In the genomic region with DNA sequence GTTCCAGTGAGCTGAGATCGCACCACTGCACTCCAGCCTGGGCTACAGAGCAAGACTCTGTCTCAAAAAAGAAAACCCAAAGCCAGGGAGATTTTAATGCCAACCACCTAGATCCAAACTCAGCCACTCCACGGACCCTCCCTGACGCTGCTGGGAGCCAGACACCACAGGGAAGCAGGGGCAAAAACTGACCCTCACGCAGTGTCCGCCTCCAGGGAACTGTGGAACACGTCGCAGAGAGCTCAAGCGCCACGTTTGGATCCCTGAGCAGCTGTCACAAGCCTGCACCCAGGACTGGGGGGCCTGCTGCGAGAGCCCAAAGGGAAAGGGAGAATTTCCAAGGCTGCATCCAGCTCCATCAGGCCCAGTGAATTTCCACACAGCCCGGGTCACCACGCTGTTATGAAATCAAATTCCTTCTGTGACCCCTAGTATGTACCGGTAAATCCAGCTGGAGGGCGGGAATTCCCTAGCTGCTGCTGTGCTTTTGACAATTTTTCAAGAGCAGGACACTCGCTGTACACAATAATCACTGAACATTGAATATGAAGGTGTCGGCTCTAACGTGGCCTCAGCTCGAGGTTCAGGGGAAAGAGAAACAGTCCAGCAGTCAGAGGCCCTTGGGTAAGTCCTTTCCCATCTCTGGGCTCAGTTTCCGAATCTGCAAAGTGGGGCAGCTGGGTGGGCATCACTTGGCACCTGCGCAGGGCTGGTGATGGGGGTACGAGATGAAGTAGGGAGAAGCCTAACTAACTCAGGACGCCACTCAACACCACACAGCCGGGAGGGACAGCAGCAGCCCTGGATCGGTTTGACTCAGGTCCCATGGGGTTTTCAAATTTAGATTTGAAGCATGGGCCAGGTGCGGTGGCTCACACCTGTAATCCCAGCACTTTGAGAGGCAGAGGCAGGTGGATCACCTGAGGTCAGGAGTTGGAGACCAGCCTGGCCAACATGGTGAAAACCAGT, we compare ENCODE assay signal across 11 cellular contexts. TPM values are rescaled to one million over a fixed set of nuclear protein-coding genes. Genes with fewer than 3 reads are reported as not detected.
DNase-seq lines count a peak whose midpoint lies in the region; ATAC-seq and TF ChIP-seq lines count a peak whose summit lies in the region.
"Had no signal": no experiment of that assay in that cellular context is flagged by ENCODE, and none has a peak within 500 bp of the region (broad histone marks: within the 10 kb centered on the region; RNA-seq: fewer than 3 reads in every experiment).

No MANE protein-coding gene starts in this region.

- peaks cover 90% of the 10 kb centered on the region for H3K36me3 ChIP-seq in DND-41 (ENCODE audit: insufficient read depth, low read length)
- peaks cover 44% of the 10 kb centered on the region for H3K36me3 ChIP-seq in SJCRH30
- H3K36me3 ChIP-seq in mesendoderm (ENCODE audit: control insufficient read depth, insufficient read depth, low read length) = peaks cover 10% of the 10 kb centered on the region

- no peak overlapping the region for H3K4ac ChIP-seq in mesendoderm (ENCODE audit: low read depth, low read length)

- H3K9ac ChIP-seq in DND-41 (ENCODE audit: low read depth, low read length) (no peak overlapping the region), mesendoderm (ENCODE audit: low read length) (no peak overlapping the region)

- H3K18ac ChIP-seq in mesendoderm (ENCODE audit: low read length) = no peak overlapping the region

- H3K56ac ChIP-seq in mesendoderm (ENCODE audit: low read length) = no peak overlapping the region

- H3K4me1 Mint-ChIP-seq in glutamatergic neuron (ENCODE audit: low read depth, unreplicated experiment) = peaks cover 32% of the 10 kb centered on the region

- H3K27me3 Mint-ChIP-seq in glutamatergic neuron (ENCODE audit: unreplicated experiment) = peaks cover 17% of the 10 kb centered on the region

- DNase-seq in DND-41 (no peak), astrocyte of the cerebellum (ENCODE audit: low read depth) (peak; percentile 38), glutamatergic neuron (no peak), renal cortical epithelial cell (ENCODE audit: low read depth) (peak; percentile 83), SJCRH30 (no peak), mesendoderm (no peak), mesenteric fat pad (ENCODE audit: low spot score) (no peak)
- DNase-seq in central memory CD4-positive, alpha-beta T cell = no peak
- DNase-seq: natural killer cell, NCI-H446 treated with DMSO at 0.1 percent for 48 hours had no signal

- H3K4me1 ChIP-seq in DND-41 (ENCODE audit: insufficient read depth, low read length) (peaks cover 52% of the 10 kb centered on the region), SJCRH30 (peaks cover 8% of the 10 kb centered on the region; the same call in 1 of the 2 replicates), mesendoderm (ENCODE audit: control insufficient read depth, low read depth, low read length) (peaks cover 12% of the 10 kb centered on the region)

- in situ Hi-C loops in astrocyte of the cerebellum (cut with HindIII; ENCODE audit: low sequenced_read_pairs) = no loop called here

- H4K20me1 ChIP-seq in DND-41 (ENCODE audit: insufficient read depth, low read length) = peaks cover 91% of the 10 kb centered on the region

- H3K4me3 ChIP-seq in DND-41 (ENCODE audit: low read depth in 1 of 2, low read length in 2 of 2) = no peak overlapping the region
- H3K4me3 ChIP-seq in astrocyte of the cerebellum (ENCODE audit: low read depth, low read length) = no peak overlapping the region
- no peak overlapping the region for H3K4me3 ChIP-seq in SJCRH30
- H3K4me3 ChIP-seq in mesendoderm (ENCODE audit: low read length) = no peak overlapping the region

- H3K79me2 ChIP-seq in DND-41 (ENCODE audit: insufficient read depth, low read length) = peaks cover 98% of the 10 kb centered on the region
- H3K79me2 ChIP-seq in mesendoderm (ENCODE audit: control insufficient read depth, insufficient read depth, low read length) = peaks cover 58% of the 10 kb centered on the region

- no peak overlapping the region for H2AK5ac ChIP-seq in mesendoderm (ENCODE audit: low read length)

- H3K27ac Mint-ChIP-seq in glutamatergic neuron (ENCODE audit: unreplicated experiment) = peak overlapping the region; percentile 48

- no peaks in the 10 kb centered on the region for H3K27me3 ChIP-seq in DND-41 (ENCODE audit: insufficient read depth, low read length, poor library complexity)
- H3K27me3 ChIP-seq in SJCRH30 = no peaks in the 10 kb centered on the region
- H3K27me3 ChIP-seq in mesendoderm (ENCODE audit: insufficient read depth, low read length, poor library complexity) = no peaks in the 10 kb centered on the region

- ATAC-seq in DND-41 (ENCODE audit: insufficient read depth, low read depth) = no peak
- ATAC-seq: natural killer cell had no signal

- H3K4me2 ChIP-seq in DND-41 (ENCODE audit: insufficient read depth, low read length) (0 out of 2 replicates have a peak overlapping the region, but pooled peaks have one; percentile 5), mesendoderm (ENCODE audit: low read length) (no peak overlapping the region)

- no peak overlapping the region for H2BK5ac ChIP-seq in mesendoderm (ENCODE audit: low read length)

- no peaks in the 10 kb centered on the region for H3K9me3 ChIP-seq in DND-41 (ENCODE audit: insufficient read depth, low read length, severe bottlenecking)
- no peaks in the 10 kb centered on the region for H3K9me3 ChIP-seq in SJCRH30 (replicated peaks)

- no peak overlapping the region for H4K8ac ChIP-seq in mesendoderm (ENCODE audit: low read depth, low read length)

- TF ChIP-seq CTCF in DND-41 (IDR thresholded peaks at IDR 0.05; ENCODE audit: borderline replicate concordance, extremely low read depth, low read length, poor library complexity, severe bottlenecking) (no peak), astrocyte of the cerebellum (IDR thresholded peaks at IDR 0.05; ENCODE audit: low read depth, low read length, missing control alignments) (no peak), glutamatergic neuron (IDR thresholded peaks at IDR 0.05; ENCODE audit: partially characterized antibody, unreplicated experiment) (no peak)

- no peak overlapping the region for H3K27ac ChIP-seq in DND-41 (ENCODE audit: low read length)
- H3K27ac ChIP-seq in SJCRH30 = no peak overlapping the region
- H3K27ac ChIP-seq in mesendoderm (ENCODE audit: low read depth, low read length) = no peak overlapping the region

- H2BK120ac ChIP-seq in mesendoderm (ENCODE audit: low read depth, low read length) = no peak overlapping the region

- H2AFZ ChIP-seq in DND-41 (ENCODE audit: low read depth, low read length) = no peak overlapping the region

- H2BK15ac ChIP-seq in mesendoderm (replicated peaks; ENCODE audit: low read depth) = no peak overlapping the region

- peaks cover 31% of the 10 kb centered on the region for H3K79me1 ChIP-seq in mesendoderm (ENCODE audit: low read length)

- no peak overlapping the region for H3K4me3 Mint-ChIP-seq in glutamatergic neuron (ENCODE audit: unreplicated experiment)
- H3K4me3 Mint-ChIP-seq: natural killer cell had no signal

- H3K23ac ChIP-seq in mesendoderm (ENCODE audit: low read length) = no peak overlapping the region

- peaks cover 6% of the 10 kb centered on the region for H3K9me3 Mint-ChIP-seq in glutamatergic neuron (ENCODE audit: unreplicated experiment)
- H3K9me3 Mint-ChIP-seq: natural killer cell had no signal

- H3K36me3 Mint-ChIP-seq in glutamatergic neuron (ENCODE audit: unreplicated experiment) = no peaks in the 10 kb centered on the region
- H3K36me3 Mint-ChIP-seq: natural killer cell had no signal

- H4K5ac ChIP-seq in mesendoderm (ENCODE audit: low read length) = no peak overlapping the region

- WGBS in mesendoderm (ENCODE audit: extremely low coverage, insufficient coverage, low lambda C conversion rate) = no CpG with 5 or more reads among the region's 25 CpGs

RNA-seq across cellular contexts. Expression of a gene that starts 8.6 kb away (rescaled TPM):
- total RNA-seq in glutamatergic neuron (ENCODE audit: unreplicated experiment) (180 TPM), renal cortical epithelial cell (125 and 303 TPM in 2 replicates), mesenteric fat pad (90.0 TPM)
- 196 and 233 TPM in 2 replicates for total RNA-seq in SJCRH30 (2014; rRNA removed; shearing (Covaris generic))
- polyA plus RNA-seq in mesendoderm (2013, experiment 1 of 2) = 81.0 TPM
- 79.6 TPM for polyA plus RNA-seq in mesendoderm (2013, experiment 2 of 2)

RNA-seq across cellular contexts. Expression of a gene that starts 22.0 kb away (rescaled TPM):
- total RNA-seq in glutamatergic neuron (ENCODE audit: unreplicated experiment) (not detected), renal cortical epithelial cell (not detected in 2 replicates), mesenteric fat pad (not detected)
- not detected in 2 replicates for total RNA-seq in SJCRH30 (2014; rRNA removed; shearing (Covaris generic))
- not detected for polyA plus RNA-seq in mesendoderm (2013, experiment 1 of 2)
- not detected for polyA plus RNA-seq in mesendoderm (2013, experiment 2 of 2)
- total RNA-seq: epithelial cell of proximal tubule had no signal

Comparison
In these comparisons a context has a peak if more than half of its experiments do, and no peak if none do; other contexts are left out.
1. DNase-seq: peak in astrocyte of the cerebellum (single experiment) and renal cortical epithelial cell (single experiment); none in DND-41 (single experiment), glutamatergic neuron (single experiment), SJCRH30 (0 of 2), central memory CD4-positive, alpha-beta T cell (single experiment), mesendoderm (single experiment) and mesenteric fat pad (single experiment).